In genomic region chr13:110045919-110046318, GRCh38 we compare ENCODE assay signal across 25 cellular contexts.
"Had no signal": no experiment of that assay in that cellular context is flagged by ENCODE, and none has a peak within 500 bp of the region (broad histone marks: within the 10 kb centered on the region; RNA-seq: fewer than 3 reads in every experiment).

No MANE protein-coding gene starts in this region.

- H3K4me3 ChIP-seq: lower lobe of right lung, pancreas, prostate gland, sigmoid colon, transverse colon, upper lobe of left lung, vagina had no signal

- ATAC-seq: left ventricle myocardium superior; naive thymus-derived CD8-positive, alpha-beta T cell; pancreas; right cardiac atrium; stimulated activated memory B cell treated with anti-CD40 and anti-IgM and Interleukin-4, amounts not matched to agents 10 μg/mL and 1 μg/mL and 100 μg/mL, for 72 hours; stimulated activated naive CD8-positive, alpha-beta T cell treated with anti-CD3 and anti-CD28 coated beads, Interleukin-15, amount 100 ng/mL, for 72 hours had no signal

- H3K36me3 ChIP-seq: lower lobe of right lung, pancreas, prostate gland, sigmoid colon, transverse colon, upper lobe of left lung, vagina had no signal

- H3K4me1 ChIP-seq: prostate gland, transverse colon, vagina had no signal

- DNase-seq: hypothalamus; islet precursor cell; left ventricle myocardium superior; lower lobe of right lung; mammary epithelial cell; mesenchymal stem cell; naive thymus-derived CD8-positive, alpha-beta T cell; nucleus accumbens; pancreas; retina; sigmoid colon; small intestine; stimulated activated CD4-positive, alpha-beta T cell treated with anti-CD3 and anti-CD28 coated beads, Interleukin-1b, Interleukin-23, amount 100 ng/mL, for 48 hours; stimulated activated CD4-positive, alpha-beta T cell treated with anti-CD3 and anti-CD28 coated beads, Interleukin-2, amount 100 ng/mL, for 48 hours; stimulated activated CD4-positive, alpha-beta T cell treated with anti-CD3 and anti-CD28 coated beads, Interleukin-4, amount 100 ng/mL, for 4 hours; stimulated activated CD8-positive, alpha-beta memory T cell treated with anti-CD3 and anti-CD28 coated beads, Interleukin-4, amount 100 ng/mL, for 48 hours; stimulated activated naive CD4-positive, alpha-beta T cell treated with Interleukin-2 at 50 U/mL for 16 hours; stimulated activated naive CD8-positive, alpha-beta T cell treated with anti-CD3 and anti-CD28 coated beads, Interleukin-15, amount 100 ng/mL, for 72 hours; substantia nigra; transverse colon had no signal

- H3K9me3 ChIP-seq: lower lobe of right lung, pancreas, prostate gland, sigmoid colon, transverse colon, upper lobe of left lung, vagina had no signal

- H3K27me3 ChIP-seq: pancreas, sigmoid colon, transverse colon, upper lobe of left lung, vagina had no signal

- H3K27ac ChIP-seq: lower lobe of right lung, pancreas, prostate gland, sigmoid colon, transverse colon, upper lobe of left lung, vagina had no signal
